In the genomic region with DNA sequence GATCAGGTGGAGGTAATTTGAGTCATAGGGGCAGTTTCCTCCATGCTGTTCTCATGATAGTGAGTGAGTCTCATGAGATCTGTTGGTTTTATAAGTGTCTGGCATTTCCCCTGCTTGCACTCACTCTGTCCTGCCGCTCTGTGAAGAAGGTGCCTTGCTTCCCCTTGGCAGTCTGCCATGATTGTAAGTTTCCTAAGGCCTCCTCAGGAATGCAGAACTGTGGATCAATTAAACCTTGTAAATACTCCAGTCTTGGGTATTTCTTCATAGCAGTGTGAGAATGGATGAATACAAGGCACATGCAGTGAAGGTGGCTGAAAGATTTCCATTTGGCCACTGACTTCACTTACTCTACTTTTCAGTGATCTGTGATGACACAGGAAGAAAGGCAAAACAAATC, we compare ENCODE assay signal across 24 cellular contexts.
DNase-seq lines count a peak whose midpoint lies in the region; FAIRE-seq and TF ChIP-seq lines count a peak whose summit lies in the region.
"Had no signal": no experiment of that assay in that cellular context is flagged by ENCODE, and none has a peak within 500 bp of the region (broad histone marks: within the 10 kb centered on the region; RNA-seq: fewer than 3 reads in every experiment).

No MANE protein-coding gene starts in this region.

- no peak overlapping the region for H2BK5ac ChIP-seq in mesenchymal stem cell (ENCODE audit: low read depth, low read length, poor library complexity, severe bottlenecking)

- no peaks in the 10 kb centered on the region for H3K9me3 Mint-ChIP-seq in MCF 10A (ENCODE audit: unreplicated experiment)

- no peak for TF ChIP-seq POLR2A in breast epithelium (IDR thresholded peaks at IDR 0.05)
- TF ChIP-seq POLR2A in endothelial cell of umbilical vein (IDR thresholded peaks at IDR 0.05; ENCODE audit: low read depth, low read length): no peak

- H3K9ac ChIP-seq in endothelial cell of umbilical vein (replicated peaks; ENCODE audit: extremely low read depth, insufficient read depth, low read length) (no peak overlapping the region), mesenchymal stem cell (ENCODE audit: low read length) (no peak overlapping the region)
- H3K9ac ChIP-seq: BLaER1 had no signal

- no peaks in the 10 kb centered on the region for H3K79me1 ChIP-seq in mesenchymal stem cell (replicated peaks; ENCODE audit: low read length, poor library complexity, severe bottlenecking)

- FAIRE-seq in endothelial cell of umbilical vein (lab: Jason Lieb, UNC): peak; percentile 53
- FAIRE-seq: D721Med, G401.6, HTR-8/SVneo had no signal

- H2AFZ ChIP-seq in endothelial cell of umbilical vein (ENCODE audit: low read depth, low read length) (no peak overlapping the region), mesenchymal stem cell (ENCODE audit: low read depth, low read length) (no peak overlapping the region)

- CTCF ChIA-PET in MCF 10A (lab: Yijun Ruan, JAX) (interaction anchor here (1.5 kb wide), 1 partner anchor 22 kb away, joined by 4 read pairs; no protein-coding TSS in a partner anchor), endothelial cell of umbilical vein (lab: Charles Lee) (no interaction called here)

- H3K23ac ChIP-seq in mesenchymal stem cell (ENCODE audit: low read length in 2 of 2): no peak overlapping the region

- no TSS peak for BruUV-seq in MCF 10A (replicated peaks; lab: Mats Ljungman, UMichigan)
- BruUV-seq in endothelial cell of umbilical vein (replicated peaks; lab: Mats Ljungman, UMichigan): no TSS peak

- dilution Hi-C loops in endothelial cell of umbilical vein (cut with MboI; ENCODE audit: extremely low pct_ligation_motif_present, low sequenced_read_pairs): no loop called here

- no peak overlapping the region for H3K27ac Mint-ChIP-seq in MCF 10A (ENCODE audit: low read depth, unreplicated experiment)
- H3K27ac Mint-ChIP-seq: CD4-positive, CD25-positive, alpha-beta regulatory T cell had no signal

- no peak overlapping the region for H2BK120ac ChIP-seq in mesenchymal stem cell (ENCODE audit: low read depth, low read length)

- intact Hi-C loops in MCF 10A (cut with micrococcal nuclease) (no loop called here), breast epithelium (cut with DNase I; ENCODE audit: low total_unique reads) (loop anchor here (10.0 kb wide), 1 partner anchor 1929 kb away; no protein-coding TSS in a partner anchor), endothelial cell of umbilical vein (cut with micrococcal nuclease) (no loop called here)

- POLR2A ChIA-PET in MCF 10A (lab: Yijun Ruan, JAX) (no interaction called here), endothelial cell of umbilical vein (lab: Charles Lee) (no interaction called here)

- H3K9me3 ChIP-seq in breast epithelium (no peaks in the 10 kb centered on the region), endothelial cell of umbilical vein (replicated peaks; ENCODE audit: control insufficient read depth, insufficient read depth, low read length) (no peaks in the 10 kb centered on the region), mesenchymal stem cell (ENCODE audit: control insufficient read depth, low read length) (peaks cover 6% of the 10 kb centered on the region)

- no peak overlapping the region for H2AK5ac ChIP-seq in mesenchymal stem cell (ENCODE audit: low read length, severe bottlenecking)

- no peak overlapping the region for H3K4me2 ChIP-seq in endothelial cell of umbilical vein (ENCODE audit: insufficient read depth, low read length)
- H3K4me2 ChIP-seq in mesenchymal stem cell (ENCODE audit: low read length, poor library complexity, severe bottlenecking): no peak overlapping the region
- H3K4me2 ChIP-seq: BLaER1 had no signal

- peaks cover 15% of the 10 kb centered on the region for H3K4me1 Mint-ChIP-seq in MCF 10A (ENCODE audit: insufficient read depth, unreplicated experiment)
- H3K4me1 Mint-ChIP-seq: CD4-positive, CD25-positive, alpha-beta regulatory T cell had no signal

- H3K36me3 Mint-ChIP-seq in MCF 10A (ENCODE audit: insufficient read depth, unreplicated experiment): no peaks in the 10 kb centered on the region
- H3K36me3 Mint-ChIP-seq: CD4-positive, CD25-positive, alpha-beta regulatory T cell had no signal

- H4K8ac ChIP-seq in mesenchymal stem cell (ENCODE audit: low read length): no peak overlapping the region

- TF ChIP-seq CTCF in MCF 10A (IDR thresholded peaks at IDR 0.05; ENCODE audit: unreplicated experiment): no peak
- TF ChIP-seq CTCF in breast epithelium (IDR thresholded peaks at IDR 0.05): no peak
- TF ChIP-seq CTCF in endothelial cell of umbilical vein (IDR thresholded peaks at IDR 0.05; ENCODE audit: extremely low read depth in 1 of 2, insufficient read depth in 1 of 2, low read depth in 1 of 2, low read length in 2 of 2): no peak

- H3K4me1 ChIP-seq in breast epithelium (no peaks in the 10 kb centered on the region), endothelial cell of umbilical vein (ENCODE audit: control insufficient read depth, extremely low read depth, insufficient read depth, low read length) (peaks cover 7% of the 10 kb centered on the region), mesenchymal stem cell (ENCODE audit: control insufficient read depth, insufficient read depth, low read depth, low read length) (peaks cover 3% of the 10 kb centered on the region)
- H3K4me1 ChIP-seq: BLaER1 had no signal

- DNase-seq in MCF 10A (ENCODE audit: unreplicated experiment) (peak; percentile 6), breast epithelium (ENCODE audit: low spot score in 2 of 2) (no peak), endothelial cell of umbilical vein (ENCODE audit: low read depth, low spot score) (no peak), mesenchymal stem cell (peak; percentile 32), NCI-H526 (lab: John Stamatoyannopoulos, UW) (no peak), dedifferentiated amniotic fluid mesenchymal stem cell (ENCODE audit: extremely low spot score) (no peak)
- no peak for DNase-seq in activated effector memory CD4-positive, alpha-beta T cell treated with Interleukin-2 at 50 U/mL for 16 hours
- DNase-seq: CD4-positive, CD25-positive, alpha-beta regulatory T cell; GOT3; HCEC 1CT; KBM-7; MG63; NCI-H1105 treated with DMSO at 0.1 percent for 48 hours; NCI-H1694; NCI-H2029 treated with DMSO at 0.1 percent for 48 hours; NCI-H446 treated with DMSO at 0.1 percent for 48 hours; NCI-H526 treated with DMSO at 0.1 percent for 48 hours; SHP77 had no signal

- H3K4ac ChIP-seq in mesenchymal stem cell (ENCODE audit: low read depth in 1 of 2, low read length in 2 of 2): no peak overlapping the region

- H3K4me3 ChIP-seq in breast epithelium (no peak overlapping the region), endothelial cell of umbilical vein (replicated peaks in 1 of 3; ENCODE audit: insufficient read depth in 1 of 3, low read depth in 1 of 3, low read length in 3 of 3) (no peak overlapping the region), mesenchymal stem cell (ENCODE audit: insufficient read depth in 1 of 2, low read depth in 1 of 2, low read length in 2 of 2) (no peak overlapping the region)
- H3K4me3 ChIP-seq: BLaER1, MG63 had no signal

- H3K18ac ChIP-seq in mesenchymal stem cell (ENCODE audit: low read depth in 1 of 2, low read length in 2 of 2): no peak overlapping the region

- H2BK12ac ChIP-seq in mesenchymal stem cell (ENCODE audit: low read length in 2 of 2): no peak overlapping the region

- no peaks in the 10 kb centered on the region for H4K20me1 ChIP-seq in endothelial cell of umbilical vein (replicated peaks; ENCODE audit: control insufficient read depth, extremely low read depth, insufficient read depth, low read length)
- H4K20me1 ChIP-seq: BLaER1 had no signal

- no peak overlapping the region for H3K14ac ChIP-seq in mesenchymal stem cell (ENCODE audit: low read length in 2 of 2)

- H2BK15ac ChIP-seq in mesenchymal stem cell (ENCODE audit: low read depth, poor library complexity, severe bottlenecking): no peak overlapping the region

- H3K36me3 ChIP-seq in breast epithelium: no peaks in the 10 kb centered on the region
- H3K36me3 ChIP-seq in endothelial cell of umbilical vein (ENCODE audit: control insufficient read depth in 2 of 2, extremely low read depth in 1 of 2, insufficient read depth in 2 of 2, low read length in 2 of 2): no peaks in the 10 kb centered on the region
- no peaks in the 10 kb centered on the region for H3K36me3 ChIP-seq in mesenchymal stem cell (ENCODE audit: control insufficient read depth in 1 of 2, insufficient read depth in 2 of 2, low read depth in 1 of 2, low read length in 2 of 2)
- H3K36me3 ChIP-seq: BLaER1, MG63 had no signal

- H3K27me3 ChIP-seq in breast epithelium (no peaks in the 10 kb centered on the region), endothelial cell of umbilical vein (ENCODE audit: control insufficient read depth in 2 of 2, insufficient read depth in 2 of 2, low read length in 2 of 2) (peaks cover 0 to 3% of the 10 kb centered on the region in 2 experiments), mesenchymal stem cell (ENCODE audit: control insufficient read depth in 1 of 2, insufficient read depth in 1 of 2, low read length in 2 of 2) (peaks cover 9 to 11% of the 10 kb centered on the region in 2 experiments)
- H3K27me3 ChIP-seq: BLaER1, MG63 had no signal

- no peaks in the 10 kb centered on the region for H3K9me1 ChIP-seq in endothelial cell of umbilical vein (replicated peaks; ENCODE audit: control insufficient read depth, extremely low read depth, insufficient read depth, low read length)

- 70% methylated on average over 1 of the region's 1 CpG for WGBS in mesenchymal stem cell

- no peaks in the 10 kb centered on the region for H3K79me2 ChIP-seq in endothelial cell of umbilical vein (ENCODE audit: control insufficient read depth, insufficient read depth, low read length)

- H4K91ac ChIP-seq in mesenchymal stem cell (ENCODE audit: low read length): no peak overlapping the region

- no peaks in the 10 kb centered on the region for H3K27me3 Mint-ChIP-seq in MCF 10A (ENCODE audit: insufficient read depth, unreplicated experiment)

- H3K27ac ChIP-seq in breast epithelium (no peak overlapping the region), endothelial cell of umbilical vein (ENCODE audit: insufficient read depth, low read depth, low read length) (no peak overlapping the region), mesenchymal stem cell (ENCODE audit: low read length, poor library complexity, severe bottlenecking) (no peak overlapping the region)
- H3K27ac ChIP-seq: 22Rv1, BLaER1, RWPE1 had no signal

- H3K4me3 Mint-ChIP-seq in MCF 10A (ENCODE audit: unreplicated experiment): no peak overlapping the region
- H3K4me3 Mint-ChIP-seq: CD4-positive, CD25-positive, alpha-beta regulatory T cell had no signal

TF ChIP-seq in endothelial cell of umbilical vein, 7 proteins besides CTCF, POLR2A, EP300 and RAD21 (continues in another document):
- TF ChIP-seq POLR2AphosphoS5 (IDR thresholded peaks at IDR 0.05; ENCODE audit: insufficient read depth, low read depth, low read length) (no peak), GATA2 (IDR thresholded peaks at IDR 0.05; ENCODE audit: insufficient read depth, insufficient read length, low read depth, low read length) (no peak), MYC (IDR thresholded peaks at IDR 0.05; ENCODE audit: low read depth, low read length) (no peak), EZH2 (IDR thresholded peaks at IDR 0.05; ENCODE audit: borderline replicate concordance, low read depth, low read length, severe bottlenecking) (no peak)
- TF ChIP-seq, protein P1, sequence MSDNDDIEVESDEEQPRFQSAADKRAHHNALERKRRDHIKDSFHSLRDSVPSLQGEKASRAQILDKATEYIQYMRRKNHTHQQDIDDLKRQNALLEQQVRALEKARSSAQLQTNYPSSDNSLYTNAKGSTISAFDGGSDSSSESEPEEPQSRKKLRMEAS (IDR thresholded peaks at IDR 0.05; ENCODE audit: insufficient read depth, insufficient read length): no peak

Comparison
In these comparisons a context has a peak if more than half of its experiments do, and no peak if none do; other contexts are left out.
1. DNase-seq: peak in MCF 10A (single experiment) and mesenchymal stem cell (single experiment); none in breast epithelium (0 of 2), endothelial cell of umbilical vein (single experiment), activated effector memory CD4-positive, alpha-beta T cell treated with Interleukin-2 at 50 U/mL for 16 hours (single experiment), NCI-H526 (0 of 2) and dedifferentiated amniotic fluid mesenchymal stem cell (single experiment).